ENCODE assay signal across 8 cellular contexts in genomic region chr6:84013354-84013753, GRCh38. TPM values are rescaled to one million over a fixed set of nuclear protein-coding genes. Genes with fewer than 3 reads are reported as not detected.
"Had no signal": no experiment of that assay in that cellular context is flagged by ENCODE, and none has a peak within 500 bp of the region (broad histone marks: within the 10 kb centered on the region; RNA-seq: fewer than 3 reads in every experiment).

No MANE protein-coding gene starts in this region.

- H3K4me1 Mint-ChIP-seq: IgD-negative memory B cell had no signal

- H3K27ac ChIP-seq: GM23248 had no signal

- H3K4me3 Mint-ChIP-seq: H9, IgD-negative memory B cell had no signal

- FAIRE-seq: H1, H54, HTR-8/SVneo had no signal

- H3K9me3 Mint-ChIP-seq: H9, IgD-negative memory B cell had no signal

- H3K4me3 ChIP-seq: GM23248 had no signal

- H2AFZ ChIP-seq: GM23248 had no signal

- DNase-seq: GM23248, H9, HCEC 1CT, KG1 had no signal

- H3K9ac ChIP-seq: GM23248 had no signal

- H3K27ac Mint-ChIP-seq: H9, IgD-negative memory B cell had no signal

RNA-seq across cellular contexts. Expression of gene MRAP2, which starts 20.2 kb away (rescaled TPM):
- polyA plus RNA-seq: IgD-negative memory B cell had no signal
